ENCODE assay signal across 1 cellular context in the genomic region with DNA sequence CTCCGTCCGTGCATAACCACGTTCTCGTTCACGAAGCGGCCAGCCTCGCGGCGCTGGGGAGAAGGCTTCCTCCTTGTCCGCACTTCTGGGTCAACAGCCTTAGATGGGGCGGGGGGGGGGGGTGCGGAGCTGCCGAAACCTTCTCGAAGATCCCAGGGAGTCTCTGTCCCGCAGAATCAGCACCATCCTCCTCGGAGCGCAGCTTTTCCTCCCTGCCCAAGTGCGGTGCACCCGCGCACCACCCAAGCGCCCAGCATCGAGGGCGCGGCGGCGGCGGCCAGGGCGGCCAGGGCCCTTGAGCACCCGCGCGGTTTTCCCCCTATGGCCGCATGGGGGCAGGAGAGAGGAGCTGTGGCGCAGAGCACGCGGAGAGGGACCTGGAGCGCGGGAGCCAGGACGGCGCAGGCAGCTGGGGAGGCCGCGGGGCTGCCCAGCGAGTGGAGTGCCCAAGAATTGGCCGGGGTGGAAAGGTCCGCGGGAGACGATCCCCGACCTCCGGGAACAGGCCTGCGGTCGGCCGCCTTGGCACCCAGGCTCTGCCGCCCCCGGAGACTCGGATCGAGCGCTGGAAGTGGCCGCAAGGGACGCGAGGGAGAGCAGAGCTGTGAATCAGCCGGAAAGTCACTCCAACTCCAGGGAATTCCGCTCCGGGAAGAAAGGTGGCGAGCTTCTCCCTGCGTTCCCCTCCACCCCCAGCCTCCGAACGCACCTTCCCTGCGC.
TF ChIP-seq lines count a peak whose summit lies in the region.

No MANE protein-coding gene starts in this region.

TF ChIP-seq in HepG2, 621 proteins besides CTCF, POLR2A, EP300 and RAD21 (continued from another document and continues in another):
- TF ChIP-seq, protein P1, sequence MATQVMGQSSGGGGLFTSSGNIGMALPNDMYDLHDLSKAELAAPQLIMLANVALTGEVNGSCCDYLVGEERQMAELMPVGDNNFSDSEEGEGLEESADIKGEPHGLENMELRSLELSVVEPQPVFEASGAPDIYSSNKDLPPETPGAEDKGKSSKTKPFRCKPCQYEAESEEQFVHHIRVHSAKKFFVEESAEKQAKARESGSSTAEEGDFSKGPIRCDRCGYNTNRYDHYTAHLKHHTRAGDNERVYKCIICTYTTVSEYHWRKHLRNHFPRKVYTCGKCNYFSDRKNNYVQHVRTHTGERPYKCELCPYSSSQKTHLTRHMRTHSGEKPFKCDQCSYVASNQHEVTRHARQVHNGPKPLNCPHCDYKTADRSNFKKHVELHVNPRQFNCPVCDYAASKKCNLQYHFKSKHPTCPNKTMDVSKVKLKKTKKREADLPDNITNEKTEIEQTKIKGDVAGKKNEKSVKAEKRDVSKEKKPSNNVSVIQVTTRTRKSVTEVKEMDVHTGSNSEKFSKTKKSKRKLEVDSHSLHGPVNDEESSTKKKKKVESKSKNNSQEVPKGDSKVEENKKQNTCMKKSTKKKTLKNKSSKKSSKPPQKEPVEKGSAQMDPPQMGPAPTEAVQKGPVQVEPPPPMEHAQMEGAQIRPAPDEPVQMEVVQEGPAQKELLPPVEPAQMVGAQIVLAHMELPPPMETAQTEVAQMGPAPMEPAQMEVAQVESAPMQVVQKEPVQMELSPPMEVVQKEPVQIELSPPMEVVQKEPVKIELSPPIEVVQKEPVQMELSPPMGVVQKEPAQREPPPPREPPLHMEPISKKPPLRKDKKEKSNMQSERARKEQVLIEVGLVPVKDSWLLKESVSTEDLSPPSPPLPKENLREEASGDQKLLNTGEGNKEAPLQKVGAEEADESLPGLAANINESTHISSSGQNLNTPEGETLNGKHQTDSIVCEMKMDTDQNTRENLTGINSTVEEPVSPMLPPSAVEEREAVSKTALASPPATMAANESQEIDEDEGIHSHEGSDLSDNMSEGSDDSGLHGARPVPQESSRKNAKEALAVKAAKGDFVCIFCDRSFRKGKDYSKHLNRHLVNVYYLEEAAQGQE (IDR thresholded peaks at IDR 0.05; ENCODE audit: borderline replicate concordance in 1 of 2, low read depth in 1 of 2, low read length in 2 of 2): no peak
- TF ChIP-seq ZNF720 (CRISPR knock-in tag; IDR thresholded peaks at IDR 0.05) (no peak), ZNF326 (CRISPR knock-in tag; IDR thresholded peaks at IDR 0.05; ENCODE audit: borderline replicate concordance) (no peak), ZMYM3 (CRISPR knock-in tag; IDR thresholded peaks at IDR 0.05) (peak; percentile 65), ZNF557 (CRISPR knock-in tag; IDR thresholded peaks at IDR 0.05) (no peak), TBL1XR1 (IDR thresholded peaks at IDR 0.05; ENCODE audit: borderline replicate concordance, low read length, partially characterized antibody) (no peak), ZNF556 (CRISPR knock-in tag; IDR thresholded peaks at IDR 0.05; ENCODE audit: borderline replicate concordance) (peak; percentile 82; the same call in 1 of the 2 replicates), SP2 (CRISPR knock-in tag; IDR thresholded peaks at IDR 0.05) (no peak), ZBTB1 (CRISPR knock-in tag; IDR thresholded peaks at IDR 0.05; ENCODE audit: borderline replicate concordance) (no peak), MIXL1 (CRISPR knock-in tag; IDR thresholded peaks at IDR 0.05) (no peak), ZNF205 (CRISPR knock-in tag; IDR thresholded peaks at IDR 0.05) (peak; percentile 56), KLF15 (CRISPR knock-in tag; IDR thresholded peaks at IDR 0.05; ENCODE audit: borderline replicate concordance) (peak; percentile 77; the same call in 1 of the 2 replicates), ZNF660 (CRISPR knock-in tag; IDR thresholded peaks at IDR 0.05; ENCODE audit: borderline replicate concordance, low read depth) (no peak), ZIK1 (CRISPR knock-in tag; IDR thresholded peaks at IDR 0.05; ENCODE audit: borderline replicate concordance, low read depth) (peak; percentile 71; the same call in 1 of the 2 replicates), SP1 (IDR thresholded peaks at IDR 0.05) (no peak), SP1 (CRISPR knock-in tag; IDR thresholded peaks at IDR 0.05) (no peak), ZNF264 (CRISPR knock-in tag; IDR thresholded peaks at IDR 0.05) (peak; percentile 35; the same call in 1 of the 2 replicates), ZNF672 (CRISPR knock-in tag; IDR thresholded peaks at IDR 0.05) (no peak), ELF3 (CRISPR knock-in tag; IDR thresholded peaks at IDR 0.05) (peak; percentile 46; the same call in 1 of the 2 replicates), ZFP36 (IDR thresholded peaks at IDR 0.05; ENCODE audit: borderline replicate concordance, low read depth, low read length, partially characterized antibody) (peak; percentile 15), POLR2AphosphoS5 (IDR thresholded peaks at IDR 0.05; ENCODE audit: low read depth, low read length) (no peak), RAD51 (IDR thresholded peaks at IDR 0.05; ENCODE audit: borderline replicate concordance) (no peak), HOXA5 (CRISPR knock-in tag; IDR thresholded peaks at IDR 0.05) (peak; percentile 79; the same call in 1 of the 2 replicates), ATF7-NPFF (CRISPR knock-in tag; IDR thresholded peaks at IDR 0.05; ENCODE audit: low read depth) (peak; percentile 66; the same call in 1 of the 2 replicates), IKZF4 (CRISPR knock-in tag; IDR thresholded peaks at IDR 0.05; ENCODE audit: borderline replicate concordance, low read depth, not compliant biosample characterization) (peak; percentile 94), CCAR2 (optimal IDR thresholded peaks at IDR 0.05; ENCODE audit: low read depth, low read length) (no peak), ZNF878 (CRISPR knock-in tag; IDR thresholded peaks at IDR 0.05) (peak; percentile 79), PPARG (CRISPR knock-in tag; conservative IDR thresholded peaks at IDR 0.05) (0 out of 2 replicates have a peak, but pooled peaks have one; percentile 33), RNF2 (conservative IDR thresholded peaks at IDR 0.05; ENCODE audit: low read depth) (peak; percentile 99), ARHGAP35 (CRISPR knock-in tag; IDR thresholded peaks at IDR 0.05; ENCODE audit: borderline replicate concordance) (peak; percentile 90; the same call in 1 of the 2 replicates), POGZ (CRISPR knock-in tag; IDR thresholded peaks at IDR 0.05) (peak; percentile 39; the same call in 1 of the 2 replicates), KDM6A (CRISPR knock-in tag; IDR thresholded peaks at IDR 0.05; ENCODE audit: low read depth) (no peak), ZNF775 (CRISPR knock-in tag; IDR thresholded peaks at IDR 0.05; ENCODE audit: borderline replicate concordance) (no peak), SSRP1 (CRISPR knock-in tag; IDR thresholded peaks at IDR 0.05) (no peak), ZNF883 (CRISPR knock-in tag; IDR thresholded peaks at IDR 0.05; ENCODE audit: not compliant biosample characterization) (peak; percentile 98), KAT2B (IDR thresholded peaks at IDR 0.05; ENCODE audit: borderline replicate concordance, low read depth, low read length) (no peak), NR2F6 (IDR thresholded peaks at IDR 0.05) (no peak), NR2F6 (CRISPR knock-in tag; IDR thresholded peaks at IDR 0.05) (no peak), NFIC (IDR thresholded peaks at IDR 0.05; ENCODE audit: low read length) (no peak), ZNF263 (CRISPR knock-in tag; IDR thresholded peaks at IDR 0.05) (peak; percentile 56; the same call in 1 of the 2 replicates), POLR2G (IDR thresholded peaks at IDR 0.05; ENCODE audit: low read depth, low read length) (no peak), ZNF124 (CRISPR knock-in tag; IDR thresholded peaks at IDR 0.05) (no peak), NRL (CRISPR knock-in tag; IDR thresholded peaks at IDR 0.05; ENCODE audit: borderline replicate concordance) (no peak), HCFC1 (IDR thresholded peaks at IDR 0.05; ENCODE audit: low read depth, low read length) (no peak), ZSCAN20 (CRISPR knock-in tag; IDR thresholded peaks at IDR 0.05; ENCODE audit: borderline replicate concordance) (peak; percentile 73; the same call in 1 of the 2 replicates), ZNF350 (CRISPR knock-in tag; IDR thresholded peaks at IDR 0.05; ENCODE audit: borderline replicate concordance, low read depth) (peak; percentile 71), ZFP37 (CRISPR knock-in tag; IDR thresholded peaks at IDR 0.05; ENCODE audit: borderline replicate concordance) (no peak), NFE2 (CRISPR knock-in tag; IDR thresholded peaks at IDR 0.05) (no peak), SIN3A (IDR thresholded peaks at IDR 0.05; ENCODE audit: borderline replicate concordance, low read depth, low read length) (no peak), ZNF282 (IDR thresholded peaks at IDR 0.05; ENCODE audit: partially characterized antibody) (no peak), ZNF547 (CRISPR knock-in tag; IDR thresholded peaks at IDR 0.05) (peak; percentile 95), MIER3 (CRISPR knock-in tag; IDR thresholded peaks at IDR 0.05; ENCODE audit: borderline replicate concordance) (no peak), ZNF101 (CRISPR knock-in tag; IDR thresholded peaks at IDR 0.05; ENCODE audit: borderline replicate concordance, low read depth) (0 out of 2 replicates have a peak, but pooled peaks have one; percentile 31), TP53 (CRISPR knock-in tag; conservative IDR thresholded peaks at IDR 0.05) (no peak)
- TF ChIP-seq, protein P2, sequence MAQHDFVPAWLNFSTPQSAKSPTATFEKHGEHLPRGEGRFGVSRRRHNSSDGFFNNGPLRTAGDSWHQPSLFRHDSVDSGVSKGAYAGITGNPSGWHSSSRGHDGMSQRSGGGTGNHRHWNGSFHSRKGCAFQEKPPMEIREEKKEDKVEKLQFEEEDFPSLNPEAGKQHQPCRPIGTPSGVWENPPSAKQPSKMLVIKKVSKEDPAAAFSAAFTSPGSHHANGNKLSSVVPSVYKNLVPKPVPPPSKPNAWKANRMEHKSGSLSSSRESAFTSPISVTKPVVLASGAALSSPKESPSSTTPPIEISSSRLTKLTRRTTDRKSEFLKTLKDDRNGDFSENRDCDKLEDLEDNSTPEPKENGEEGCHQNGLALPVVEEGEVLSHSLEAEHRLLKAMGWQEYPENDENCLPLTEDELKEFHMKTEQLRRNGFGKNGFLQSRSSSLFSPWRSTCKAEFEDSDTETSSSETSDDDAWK (CRISPR knock-in tag; IDR thresholded peaks at IDR 0.05): no peak
- TF ChIP-seq, protein P3, sequence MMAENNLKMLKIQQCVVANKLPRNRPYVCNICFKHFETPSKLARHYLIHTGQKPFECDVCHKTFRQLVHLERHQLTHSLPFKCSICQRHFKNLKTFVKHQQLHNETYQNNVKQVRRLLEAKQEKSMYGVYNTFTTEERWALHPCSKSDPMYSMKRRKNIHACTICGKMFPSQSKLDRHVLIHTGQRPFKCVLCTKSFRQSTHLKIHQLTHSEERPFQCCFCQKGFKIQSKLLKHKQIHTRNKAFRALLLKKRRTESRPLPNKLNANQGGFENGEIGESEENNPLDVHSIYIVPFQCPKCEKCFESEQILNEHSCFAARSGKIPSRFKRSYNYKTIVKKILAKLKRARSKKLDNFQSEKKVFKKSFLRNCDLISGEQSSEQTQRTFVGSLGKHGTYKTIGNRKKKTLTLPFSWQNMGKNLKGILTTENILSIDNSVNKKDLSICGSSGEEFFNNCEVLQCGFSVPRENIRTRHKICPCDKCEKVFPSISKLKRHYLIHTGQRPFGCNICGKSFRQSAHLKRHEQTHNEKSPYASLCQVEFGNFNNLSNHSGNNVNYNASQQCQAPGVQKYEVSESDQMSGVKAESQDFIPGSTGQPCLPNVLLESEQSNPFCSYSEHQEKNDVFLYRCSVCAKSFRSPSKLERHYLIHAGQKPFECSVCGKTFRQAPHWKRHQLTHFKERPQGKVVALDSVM (CRISPR knock-in tag; IDR thresholded peaks at IDR 0.05): no peak
- TF ChIP-seq, protein P4, sequence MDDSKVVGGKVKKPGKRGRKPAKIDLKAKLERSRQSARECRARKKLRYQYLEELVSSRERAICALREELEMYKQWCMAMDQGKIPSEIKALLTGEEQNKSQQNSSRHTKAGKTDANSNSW (CRISPR knock-in tag; IDR thresholded peaks at IDR 0.05; ENCODE audit: borderline replicate concordance): peak; percentile 83; the same call in 1 of the 2 replicates
- TF ChIP-seq, protein P5, sequence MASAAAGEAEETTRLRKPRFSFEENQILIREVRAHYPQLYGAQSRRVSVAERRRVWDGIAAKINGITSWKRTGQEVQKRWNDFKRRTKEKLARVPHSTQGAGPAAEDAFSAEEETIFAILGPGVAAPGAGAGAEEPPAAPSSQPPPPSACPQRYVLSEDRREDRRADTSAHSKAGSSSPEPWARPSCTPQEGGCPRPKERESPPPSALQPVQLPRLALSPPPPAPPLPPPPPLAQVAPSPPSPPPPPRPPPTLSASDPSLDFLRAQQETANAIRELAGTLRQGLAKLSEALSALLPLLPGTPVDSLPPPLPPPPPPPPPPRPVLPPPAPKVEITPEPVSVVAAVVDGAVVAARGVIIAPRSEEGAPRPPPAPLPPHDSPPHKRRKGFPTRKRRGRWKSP (CRISPR knock-in tag; IDR thresholded peaks at IDR 0.05): peak; percentile 90
- TF ChIP-seq, protein P6, sequence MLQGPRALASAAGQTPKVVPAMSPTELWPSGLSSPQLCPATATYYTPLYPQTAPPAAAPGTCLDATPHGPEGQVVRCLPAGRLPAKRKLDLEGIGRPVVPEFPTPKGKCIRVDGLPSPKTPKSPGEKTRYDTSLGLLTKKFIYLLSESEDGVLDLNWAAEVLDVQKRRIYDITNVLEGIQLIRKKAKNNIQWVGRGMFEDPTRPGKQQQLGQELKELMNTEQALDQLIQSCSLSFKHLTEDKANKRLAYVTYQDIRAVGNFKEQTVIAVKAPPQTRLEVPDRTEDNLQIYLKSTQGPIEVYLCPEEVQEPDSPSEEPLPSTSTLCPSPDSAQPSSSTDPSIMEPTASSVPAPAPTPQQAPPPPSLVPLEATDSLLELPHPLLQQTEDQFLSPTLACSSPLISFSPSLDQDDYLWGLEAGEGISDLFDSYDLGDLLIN (CRISPR knock-in tag; IDR thresholded peaks at IDR 0.05; ENCODE audit: borderline replicate concordance): no peak
- TF ChIP-seq, protein P7, sequence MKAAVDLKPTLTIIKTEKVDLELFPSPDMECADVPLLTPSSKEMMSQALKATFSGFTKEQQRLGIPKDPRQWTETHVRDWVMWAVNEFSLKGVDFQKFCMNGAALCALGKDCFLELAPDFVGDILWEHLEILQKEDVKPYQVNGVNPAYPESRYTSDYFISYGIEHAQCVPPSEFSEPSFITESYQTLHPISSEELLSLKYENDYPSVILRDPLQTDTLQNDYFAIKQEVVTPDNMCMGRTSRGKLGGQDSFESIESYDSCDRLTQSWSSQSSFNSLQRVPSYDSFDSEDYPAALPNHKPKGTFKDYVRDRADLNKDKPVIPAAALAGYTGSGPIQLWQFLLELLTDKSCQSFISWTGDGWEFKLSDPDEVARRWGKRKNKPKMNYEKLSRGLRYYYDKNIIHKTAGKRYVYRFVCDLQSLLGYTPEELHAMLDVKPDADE (CRISPR knock-in tag; IDR thresholded peaks at IDR 0.05): no peak
- TF ChIP-seq, protein P8, sequence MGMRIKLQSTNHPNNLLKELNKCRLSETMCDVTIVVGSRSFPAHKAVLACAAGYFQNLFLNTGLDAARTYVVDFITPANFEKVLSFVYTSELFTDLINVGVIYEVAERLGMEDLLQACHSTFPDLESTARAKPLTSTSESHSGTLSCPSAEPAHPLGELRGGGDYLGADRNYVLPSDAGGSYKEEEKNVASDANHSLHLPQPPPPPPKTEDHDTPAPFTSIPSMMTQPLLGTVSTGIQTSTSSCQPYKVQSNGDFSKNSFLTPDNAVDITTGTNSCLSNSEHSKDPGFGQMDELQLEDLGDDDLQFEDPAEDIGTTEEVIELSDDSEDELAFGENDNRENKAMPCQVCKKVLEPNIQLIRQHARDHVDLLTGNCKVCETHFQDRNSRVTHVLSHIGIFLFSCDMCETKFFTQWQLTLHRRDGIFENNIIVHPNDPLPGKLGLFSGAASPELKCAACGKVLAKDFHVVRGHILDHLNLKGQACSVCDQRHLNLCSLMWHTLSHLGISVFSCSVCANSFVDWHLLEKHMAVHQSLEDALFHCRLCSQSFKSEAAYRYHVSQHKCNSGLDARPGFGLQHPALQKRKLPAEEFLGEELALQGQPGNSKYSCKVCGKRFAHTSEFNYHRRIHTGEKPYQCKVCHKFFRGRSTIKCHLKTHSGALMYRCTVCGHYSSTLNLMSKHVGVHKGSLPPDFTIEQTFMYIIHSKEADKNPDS (CRISPR knock-in tag; IDR thresholded peaks at IDR 0.05): no peak
